ENCODE assay signal across 8 cellular contexts in the genomic region with DNA sequence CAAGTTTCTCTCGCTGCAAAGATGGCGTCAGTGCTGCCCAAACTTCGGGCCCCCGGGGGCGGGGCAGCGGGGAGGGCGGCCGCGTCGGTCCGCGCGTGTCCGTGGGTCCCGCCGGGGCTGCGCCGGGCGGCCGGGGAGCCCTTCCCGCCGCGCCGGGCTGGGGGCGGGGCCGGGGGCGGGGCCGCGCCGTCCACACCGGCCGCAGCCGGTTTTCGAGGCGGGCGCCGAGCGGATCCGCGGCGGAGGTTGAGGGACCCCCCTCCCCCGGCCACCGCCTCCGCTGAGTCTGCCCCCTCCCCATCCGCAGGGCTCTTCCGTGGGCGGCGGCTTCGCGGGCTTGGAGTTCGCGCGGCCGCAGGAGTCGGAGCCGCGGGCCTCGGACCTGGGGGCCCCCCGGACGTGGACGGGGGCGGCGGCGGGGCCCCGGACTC. TPM values are rescaled to one million over a fixed set of nuclear protein-coding genes. Genes with fewer than 3 reads are reported as not detected.
DNase-seq lines count a peak whose midpoint lies in the region; ATAC-seq, FAIRE-seq and TF ChIP-seq lines count a peak whose summit lies in the region.

No MANE protein-coding gene starts in this region.

- no CpG with 5 or more reads among the region's 65 CpGs for WGBS in mesendoderm (ENCODE audit: extremely low coverage, insufficient coverage, low lambda C conversion rate)

- no peaks in the 10 kb centered on the region for H3K9me3 ChIP-seq in endothelial cell of umbilical vein (replicated peaks; ENCODE audit: control insufficient read depth, insufficient read depth, low read length)

- H2AK5ac ChIP-seq in mesendoderm (ENCODE audit: low read length) = no peak overlapping the region

- DNase-seq in NCI-H1417 (lab: John Stamatoyannopoulos, UW) = peak; percentile 52 to 75 (median 66)
- no peak for DNase-seq in NCI-H1417 treated with DMSO at 0.1 percent for 48 hours (lab: John Stamatoyannopoulos, UW)
- peak; percentile 78 for DNase-seq in HTR-8/SVneo (ENCODE audit: insufficient read length, low spot score)
- peak; percentile 15 for DNase-seq in endothelial cell of umbilical vein (ENCODE audit: low read depth, low spot score)
- peak; percentile 44 for DNase-seq in mesendoderm
- peak; percentile 75 for DNase-seq in type B pancreatic cell (ENCODE audit: extremely low spot score, unreplicated experiment)
- no peak for DNase-seq in cerebellar cortex (ENCODE audit: low spot score)

- no peaks in the 10 kb centered on the region for H3K4me1 Mint-ChIP-seq in type B pancreatic cell (ENCODE audit: unreplicated experiment)

- no peaks in the 10 kb centered on the region for H4K20me1 ChIP-seq in endothelial cell of umbilical vein (replicated peaks; ENCODE audit: control insufficient read depth, extremely low read depth, insufficient read depth, low read length)

- intact Hi-C loops in endothelial cell of umbilical vein (cut with micrococcal nuclease) = loop anchor here (1.0 to 2.0 kb wide), 2 partner anchors 33 to 113 kb away; a partner anchor contains a TSS

- H3K4me2 ChIP-seq in endothelial cell of umbilical vein (ENCODE audit: insufficient read depth, low read length) (peak overlapping the region; percentile 76), mesendoderm (ENCODE audit: low read length) (peak overlapping the region; percentile 78)

- H3K4me1 ChIP-seq in endothelial cell of umbilical vein (ENCODE audit: control insufficient read depth, extremely low read depth, insufficient read depth, low read length) (peaks cover 9% of the 10 kb centered on the region), mesendoderm (ENCODE audit: control insufficient read depth, low read depth, low read length) (no peaks in the 10 kb centered on the region)

- no TSS peak for BruUV-seq in endothelial cell of umbilical vein (replicated peaks; lab: Mats Ljungman, UMichigan)

- dilution Hi-C loops in endothelial cell of umbilical vein (cut with MboI; ENCODE audit: extremely low pct_ligation_motif_present, low sequenced_read_pairs) = no loop called here

- CTCF ChIA-PET in endothelial cell of umbilical vein (lab: Charles Lee) = interaction anchor here (0.7 to 2.0 kb wide), 8 partner anchors 33 to 298 kb away, joined by 3 to 12 read pairs (median 5); a partner anchor contains a TSS

- no peaks in the 10 kb centered on the region for H3K9me3 Mint-ChIP-seq in type B pancreatic cell

- no peak overlapping the region for H3K4me3 Mint-ChIP-seq in type B pancreatic cell

- H3K4ac ChIP-seq in mesendoderm (ENCODE audit: low read depth, low read length) = peak overlapping the region; percentile 90

- FAIRE-seq in HTR-8/SVneo (lab: Jason Lieb, UNC) = no peak
- FAIRE-seq in endothelial cell of umbilical vein (lab: Jason Lieb, UNC) = no peak

- no peaks in the 10 kb centered on the region for H3K9me1 ChIP-seq in endothelial cell of umbilical vein (replicated peaks; ENCODE audit: control insufficient read depth, extremely low read depth, insufficient read depth, low read length)

- H3K36me3 ChIP-seq in endothelial cell of umbilical vein (ENCODE audit: control insufficient read depth in 2 of 2, extremely low read depth in 1 of 2, insufficient read depth in 2 of 2, low read length in 2 of 2) = peaks cover 0 to 28% of the 10 kb centered on the region in 2 experiments
- H3K36me3 ChIP-seq in mesendoderm (ENCODE audit: control insufficient read depth, insufficient read depth, low read length) = no peaks in the 10 kb centered on the region

- peak overlapping the region; percentile 82 for H3K18ac ChIP-seq in mesendoderm (ENCODE audit: low read length)

- H4K8ac ChIP-seq in mesendoderm (ENCODE audit: low read depth, low read length) = no peak overlapping the region

- H3K9ac ChIP-seq in endothelial cell of umbilical vein (replicated peaks; ENCODE audit: extremely low read depth, insufficient read depth, low read length) (peak overlapping the region; percentile 61), mesendoderm (ENCODE audit: low read length) (peak overlapping the region; percentile 91)

- no peaks in the 10 kb centered on the region for H3K79me1 ChIP-seq in mesendoderm (ENCODE audit: low read length)

- TF ChIP-seq CTCF in endothelial cell of umbilical vein (IDR thresholded peaks at IDR 0.05; ENCODE audit: extremely low read depth in 1 of 2, insufficient read depth in 1 of 2, low read depth in 1 of 2, low read length in 2 of 2) (no peak), type B pancreatic cell (conservative IDR thresholded peaks at IDR 0.05) (no peak)

- peak overlapping the region; percentile 91 for H3K56ac ChIP-seq in mesendoderm (ENCODE audit: low read length)

- no peak overlapping the region for H4K5ac ChIP-seq in mesendoderm (ENCODE audit: low read length)

- H2AFZ ChIP-seq in endothelial cell of umbilical vein (ENCODE audit: low read depth, low read length) = peak overlapping the region; percentile 40

- no peak overlapping the region for H3K27ac ChIP-seq in endothelial cell of umbilical vein (ENCODE audit: insufficient read depth, low read depth, low read length)
- H3K27ac ChIP-seq in mesendoderm (ENCODE audit: low read depth, low read length) = peak overlapping the region; percentile 90

- no peak for TF ChIP-seq POLR2A in endothelial cell of umbilical vein (IDR thresholded peaks at IDR 0.05; ENCODE audit: low read depth, low read length)

- H3K79me2 ChIP-seq in endothelial cell of umbilical vein (ENCODE audit: control insufficient read depth, insufficient read depth, low read length) (no peaks in the 10 kb centered on the region), mesendoderm (ENCODE audit: control insufficient read depth, insufficient read depth, low read length) (no peaks in the 10 kb centered on the region)

- H2BK15ac ChIP-seq in mesendoderm (replicated peaks; ENCODE audit: low read depth) = no peak overlapping the region

- H3K23ac ChIP-seq in mesendoderm (ENCODE audit: low read length) = no peak overlapping the region

- H2BK120ac ChIP-seq in mesendoderm (ENCODE audit: low read depth, low read length) = no peak overlapping the region

- H3K4me3 ChIP-seq in endothelial cell of umbilical vein (replicated peaks in 1 of 3; ENCODE audit: insufficient read depth in 1 of 3, low read depth in 1 of 3, low read length in 3 of 3) (peak overlapping the region; percentile 41 to 72 (median 52)), mesendoderm (ENCODE audit: low read length) (peak overlapping the region; percentile 79)

- peaks cover 3% of the 10 kb centered on the region for H3K27me3 Mint-ChIP-seq in type B pancreatic cell

- no peak overlapping the region for H2BK5ac ChIP-seq in mesendoderm (ENCODE audit: low read length)

- H3K36me3 Mint-ChIP-seq in type B pancreatic cell = no peaks in the 10 kb centered on the region

- no peak overlapping the region for H3K27ac Mint-ChIP-seq in type B pancreatic cell

- ATAC-seq in activated CD4-positive, CD25-positive, alpha-beta regulatory T cell treated with anti-CD3 and anti-CD28 coated beads, Interleukin-2, amount 50 U/mL, for 24 hours = peak; percentile 2 to 7

- POLR2A ChIA-PET in endothelial cell of umbilical vein (lab: Charles Lee) = no interaction called here

- H3K27me3 ChIP-seq in endothelial cell of umbilical vein (ENCODE audit: control insufficient read depth in 2 of 2, insufficient read depth in 2 of 2, low read length in 2 of 2) (no peaks in the 10 kb centered on the region), mesendoderm (ENCODE audit: insufficient read depth, low read length, poor library complexity) (no peaks in the 10 kb centered on the region)

RNA-seq across cellular contexts. Expression of a gene that starts 0.5 kb away (rescaled TPM):
- total RNA-seq in endothelial cell of umbilical vein = 69.3 and 69.4 TPM in 2 replicates
- polyA plus RNA-seq in endothelial cell of umbilical vein = 41.7 and 66.5 TPM in 2 replicates
- 25.5 and 38.8 TPM in 2 replicates for polyA plus RNA-seq in endothelial cell of umbilical vein (2011; cell fraction: cytosol; rRNA removed)
- polyA plus RNA-seq in endothelial cell of umbilical vein (2011; cell fraction: nucleus; rRNA removed) = 76.9 and 100 TPM in 2 replicates
- polyA plus RNA-seq in endothelial cell of umbilical vein (2012) = 34.9 and 60.2 TPM in 2 replicates
- polyA minus RNA-seq in endothelial cell of umbilical vein = 13.1 and 22.9 TPM in 2 replicates
- 30.2 TPM for polyA minus RNA-seq in endothelial cell of umbilical vein (2011; cell fraction: cytosol; rRNA and poly(A)+ RNA removed)
- polyA minus RNA-seq in endothelial cell of umbilical vein (2011; cell fraction: nucleus; rRNA and poly(A)+ RNA removed) = 8.3 and 20.7 TPM in 2 replicates
- polyA plus RNA-seq in mesendoderm (2013, experiment 1 of 2) = 23.0 TPM
- 23.0 TPM for polyA plus RNA-seq in mesendoderm (2013, experiment 2 of 2)
- total RNA-seq in type B pancreatic cell (ENCODE audit: low replicate concordance) = 52.6 and 75.6 TPM in 2 replicates

RNA-seq across cellular contexts. Expression of a gene that starts 3.6 kb away (rescaled TPM):
- total RNA-seq in endothelial cell of umbilical vein (11.5 and 12.2 TPM in 2 replicates), type B pancreatic cell (ENCODE audit: low replicate concordance) (6.3 and 11.3 TPM in 2 replicates)
- 10.7 and 16.3 TPM in 2 replicates for polyA plus RNA-seq in endothelial cell of umbilical vein
- 1.0 and 2.9 TPM in 2 replicates for polyA plus RNA-seq in endothelial cell of umbilical vein (2011; cell fraction: cytosol; rRNA removed)
- polyA plus RNA-seq in endothelial cell of umbilical vein (2011; cell fraction: nucleus; rRNA removed) = 42.5 and 46.6 TPM in 2 replicates
- 4.2 and 5.4 TPM in 2 replicates for polyA plus RNA-seq in endothelial cell of umbilical vein (2012)
- polyA minus RNA-seq in endothelial cell of umbilical vein = 0.59 and 2.5 TPM in 2 replicates
- 3.2 TPM for polyA minus RNA-seq in endothelial cell of umbilical vein (2011; cell fraction: cytosol; rRNA and poly(A)+ RNA removed)
- polyA minus RNA-seq in endothelial cell of umbilical vein (2011; cell fraction: nucleus; rRNA and poly(A)+ RNA removed) = 4.1 and 8.6 TPM in 2 replicates
- 1.0 TPM for polyA plus RNA-seq in mesendoderm (2013, experiment 1 of 2)
- 1.1 TPM for polyA plus RNA-seq in mesendoderm (2013, experiment 2 of 2)

RNA-seq across cellular contexts. Expression of a gene that starts 32.2 kb away (rescaled TPM):
- total RNA-seq in endothelial cell of umbilical vein (29.3 and 31.7 TPM in 2 replicates), type B pancreatic cell (ENCODE audit: low replicate concordance) (28.7 and 32.8 TPM in 2 replicates)
- polyA plus RNA-seq in endothelial cell of umbilical vein = 23.1 and 24.4 TPM in 2 replicates
- polyA plus RNA-seq in endothelial cell of umbilical vein (2011; cell fraction: cytosol; rRNA removed) = 17.1 and 21.5 TPM in 2 replicates
- 73.2 and 78.6 TPM in 2 replicates for polyA plus RNA-seq in endothelial cell of umbilical vein (2011; cell fraction: nucleus; rRNA removed)
- 17.7 and 23.6 TPM in 2 replicates for polyA plus RNA-seq in endothelial cell of umbilical vein (2012)
- 15.8 and 27.3 TPM in 2 replicates for polyA minus RNA-seq in endothelial cell of umbilical vein
- 19.4 TPM for polyA minus RNA-seq in endothelial cell of umbilical vein (2011; cell fraction: cytosol; rRNA and poly(A)+ RNA removed)
- 9.3 and 16.8 TPM in 2 replicates for polyA minus RNA-seq in endothelial cell of umbilical vein (2011; cell fraction: nucleus; rRNA and poly(A)+ RNA removed)
- polyA plus RNA-seq in mesendoderm (2013, experiment 1 of 2) = 12.3 TPM
- polyA plus RNA-seq in mesendoderm (2013, experiment 2 of 2) = 12.2 TPM

RNA-seq across cellular contexts. Expression of a gene that starts 32.3 kb away (rescaled TPM):
- total RNA-seq in endothelial cell of umbilical vein (51.6 and 56.3 TPM in 2 replicates), type B pancreatic cell (ENCODE audit: low replicate concordance) (37.2 and 45.0 TPM in 2 replicates)
- 37.0 and 48.7 TPM in 2 replicates for polyA plus RNA-seq in endothelial cell of umbilical vein
- 41.4 and 44.3 TPM in 2 replicates for polyA plus RNA-seq in endothelial cell of umbilical vein (2011; cell fraction: cytosol; rRNA removed)
- 67.4 and 69.3 TPM in 2 replicates for polyA plus RNA-seq in endothelial cell of umbilical vein (2011; cell fraction: nucleus; rRNA removed)
- polyA plus RNA-seq in endothelial cell of umbilical vein (2012) = 27.5 and 41.6 TPM in 2 replicates
- polyA minus RNA-seq in endothelial cell of umbilical vein = 19.9 and 33.6 TPM in 2 replicates
- 14.3 TPM for polyA minus RNA-seq in endothelial cell of umbilical vein (2011; cell fraction: cytosol; rRNA and poly(A)+ RNA removed)
- 25.8 and 29.8 TPM in 2 replicates for polyA minus RNA-seq in endothelial cell of umbilical vein (2011; cell fraction: nucleus; rRNA and poly(A)+ RNA removed)
- 6.7 TPM for polyA plus RNA-seq in mesendoderm (2013, experiment 1 of 2)
- polyA plus RNA-seq in mesendoderm (2013, experiment 2 of 2) = 7.2 TPM

RNA-seq across cellular contexts. Expression of a gene that starts 43.6 kb away (rescaled TPM):
- total RNA-seq in endothelial cell of umbilical vein (0.69 TPM in 1 of 2 replicates, not detected in the other), type B pancreatic cell (ENCODE audit: low replicate concordance) (not detected in 2 replicates)
- 11.3 and 20.6 TPM in 2 replicates for polyA plus RNA-seq in endothelial cell of umbilical vein
- 3.6 and 9.3 TPM in 2 replicates for polyA plus RNA-seq in endothelial cell of umbilical vein (2011; cell fraction: cytosol; rRNA removed)
- not detected in 2 replicates for polyA plus RNA-seq in endothelial cell of umbilical vein (2011; cell fraction: nucleus; rRNA removed)
- 2.4 and 7.0 TPM in 2 replicates for polyA plus RNA-seq in endothelial cell of umbilical vein (2012)
- 0.34 and 2.6 TPM in 2 replicates for polyA minus RNA-seq in endothelial cell of umbilical vein
- polyA minus RNA-seq in endothelial cell of umbilical vein (2011; cell fraction: cytosol; rRNA and poly(A)+ RNA removed) = not detected
- not detected in 2 replicates for polyA minus RNA-seq in endothelial cell of umbilical vein (2011; cell fraction: nucleus; rRNA and poly(A)+ RNA removed)
- polyA plus RNA-seq in mesendoderm (2013, experiment 1 of 2) = 0.69 TPM
- polyA plus RNA-seq in mesendoderm (2013, experiment 2 of 2) = 0.43 TPM

Comparison
In these comparisons a context has a peak if more than half of its experiments do, and no peak if none do; other contexts are left out.
1. DNase-seq: peak in NCI-H1417 (3 of 3), HTR-8/SVneo (single experiment), endothelial cell of umbilical vein (single experiment), mesendoderm (single experiment) and type B pancreatic cell (single experiment); none in NCI-H1417 treated with DMSO at 0.1 percent for 48 hours (single experiment) and cerebellar cortex (single experiment).